In genomic region chr17:27535975-27536374, GRCh38 we compare ENCODE assay signal across 17 cellular contexts.
DNase-seq lines count a peak whose midpoint lies in the region; ATAC-seq, FAIRE-seq and TF ChIP-seq lines count a peak whose summit lies in the region.
"Had no signal": no experiment of that assay in that cellular context is flagged by ENCODE, and none has a peak within 500 bp of the region (broad histone marks: within the 10 kb centered on the region; RNA-seq: fewer than 3 reads in every experiment).

No MANE protein-coding gene starts in this region.

- POLR2A ChIA-PET in A549 (lab: Yijun Ruan, JAX) (no interaction called here), Panc1 (lab: Charles Lee) (no interaction called here)

- TF ChIP-seq POLR2A in A549 (IDR thresholded peaks at IDR 0.05; ENCODE audit: low read length), result no peak

- no peaks in the 10 kb centered on the region for H3K36me3 Mint-ChIP-seq in glutamatergic neuron (ENCODE audit: unreplicated experiment)
- no peaks in the 10 kb centered on the region for H3K36me3 Mint-ChIP-seq in osteocyte (ENCODE audit: unreplicated experiment)

- peaks cover 93% of the 10 kb centered on the region for H3K4me1 ChIP-seq in A549
- peaks cover 16% of the 10 kb centered on the region for H3K4me1 ChIP-seq in Panc1 (ENCODE audit: control insufficient read depth, insufficient read depth, low read length)

- ATAC-seq in A549, result no peak
- ATAC-seq in Panc1, result no peak
- ATAC-seq in GM18519 (IDR thresholded peaks at IDR 0.05; ENCODE audit: low FRiP score, unreplicated experiment), result no peak
- ATAC-seq in HG03108 (IDR thresholded peaks at IDR 0.05; ENCODE audit: unreplicated experiment), result no peak
- ATAC-seq: activated CD4-positive, CD25-positive, alpha-beta regulatory T cell treated with anti-CD3 and anti-CD28 coated beads, Interleukin-2, amount 50 U/mL, for 24 hours had no signal

- no peaks in the 10 kb centered on the region for H3K9me3 ChIP-seq in A549
- no peaks in the 10 kb centered on the region for H3K9me3 ChIP-seq in Panc1 (ENCODE audit: control insufficient read depth, insufficient read depth, low read depth, low read length)

- TF ChIP-seq RAD21 in A549 (conservative IDR thresholded peaks at IDR 0.05 in 1 of 2, IDR thresholded peaks at IDR 0.05 in 1 of 2), result no peak

- intact Hi-C loops in Panc1 (cut with micrococcal nuclease; ENCODE audit: unreplicated experiment), result no loop called here

- H3K4me3 ChIP-seq in A549 (no peak overlapping the region), Panc1 (ENCODE audit: low read depth in 2 of 2, low read length in 2 of 2) (no peak overlapping the region)

- H3K4me3 Mint-ChIP-seq in glutamatergic neuron (ENCODE audit: unreplicated experiment) (peak overlapping the region; percentile 16), osteocyte (ENCODE audit: unreplicated experiment) (no peak overlapping the region)
- H3K4me3 Mint-ChIP-seq: dendritic cell treated with granulocyte-macrophage colony-stimulating factor and Interleukin-4, amounts not matched to agents 40 ng/mL and 50 ng/mL, for 4 days had no signal

- 82% methylated on average over 7 of the region's 7 CpGs for WGBS in A549 (ENCODE audit: missing lambda C conversion rate)

- in situ Hi-C loops in Panc1 (cut with HindIII; ENCODE audit: low pct_unique_long_range_greater_than_20kb, low sequenced_read_pairs), result no loop called here

- H3K9me3 Mint-ChIP-seq in glutamatergic neuron (ENCODE audit: unreplicated experiment) (peaks cover 10% of the 10 kb centered on the region), osteocyte (ENCODE audit: unreplicated experiment) (no peaks in the 10 kb centered on the region)
- H3K9me3 Mint-ChIP-seq: dendritic cell treated with granulocyte-macrophage colony-stimulating factor and Interleukin-4, amounts not matched to agents 40 ng/mL and 50 ng/mL, for 4 days had no signal

- H3K4me2 ChIP-seq in A549, result peak overlapping the region; percentile 61

- DNase-seq in A549 (ENCODE audit: low read depth in 1 of 2, low spot score in 1 of 2) (no peak), Panc1 (ENCODE audit: low read depth, low spot score) (no peak), glutamatergic neuron (no peak), osteocyte (ENCODE audit: extremely low spot score, unreplicated experiment) (no peak), DMS53 treated with DMSO at 0.1 percent for 48 hours (lab: John Stamatoyannopoulos, UW; ENCODE audit: unreplicated experiment) (no peak), ecto neural progenitor cell (ENCODE audit: low spot score) (no peak)
- DNase-seq: activated T-cell treated with anti-CD3 and anti-CD28 coated beads for 4 hours; GF-D8; NCI-H526; stimulated activated CD4-positive, alpha-beta T cell treated with anti-CD3 and anti-CD28 coated beads, Interleukin-4, amount 100 ng/mL, for 4 hours; stimulated activated naive CD4-positive, alpha-beta T cell had no signal

- no peak for TF ChIP-seq CTCF in A549 (IDR thresholded peaks at IDR 0.05)
- TF ChIP-seq CTCF in Panc1 (IDR thresholded peaks at IDR 0.05), result no peak
- TF ChIP-seq CTCF in glutamatergic neuron (IDR thresholded peaks at IDR 0.05; ENCODE audit: partially characterized antibody, unreplicated experiment), result no peak
- no peak for TF ChIP-seq CTCF in osteocyte (IDR thresholded peaks at IDR 0.05)

- H3K27ac ChIP-seq in A549 (peak overlapping the region; percentile 70 to 84), Panc1 (ENCODE audit: low read length) (peak overlapping the region; percentile 31)

- no peaks in the 10 kb centered on the region for H3K27me3 ChIP-seq in Panc1 (ENCODE audit: control insufficient read depth, insufficient read depth, low read length)

- no peak for TF ChIP-seq EP300 in A549 (IDR thresholded peaks at IDR 0.05)

- no peaks in the 10 kb centered on the region for H3K36me3 ChIP-seq in Panc1 (ENCODE audit: control insufficient read depth, insufficient read depth, low read length)

- BruUV-seq in Panc1 (replicated peaks; lab: Mats Ljungman, UMichigan), result no TSS peak

- no peak for FAIRE-seq in A549 (lab: Jason Lieb, UNC)
- FAIRE-seq: GM18507, RCC 7860 had no signal

- H3K4me1 Mint-ChIP-seq in glutamatergic neuron (ENCODE audit: low read depth, unreplicated experiment), result peaks cover 62% of the 10 kb centered on the region
- peaks cover 73% of the 10 kb centered on the region for H3K4me1 Mint-ChIP-seq in osteocyte (ENCODE audit: unreplicated experiment)

- H3K27me3 Mint-ChIP-seq in glutamatergic neuron (ENCODE audit: unreplicated experiment) (peaks cover 9% of the 10 kb centered on the region), osteocyte (ENCODE audit: unreplicated experiment) (no peaks in the 10 kb centered on the region)

- no peak overlapping the region for H3K27ac Mint-ChIP-seq in glutamatergic neuron (ENCODE audit: unreplicated experiment)
- H3K27ac Mint-ChIP-seq in osteocyte (ENCODE audit: unreplicated experiment), result peak overlapping the region; percentile 48

- CTCF ChIA-PET in A549 (lab: Yijun Ruan, JAX), result interaction anchor here (1.3 to 2.6 kb wide), 5 partner anchors 17 to 186 kb away, joined by 3 to 15 read pairs (median 7); no protein-coding TSS in a partner anchor
- CTCF ChIA-PET in Panc1 (lab: Charles Lee), result no interaction called here

TF ChIP-seq in A549, 52 proteins besides CTCF, POLR2A, EP300 and RAD21:
- TF ChIP-seq EHF (CRISPR knock-in tag; IDR thresholded peaks at IDR 0.05) (no peak), RARB (CRISPR knock-in tag; IDR thresholded peaks at IDR 0.05) (no peak), PHF8 (IDR thresholded peaks at IDR 0.05; ENCODE audit: borderline replicate concordance, low read depth) (no peak), USF2 (IDR thresholded peaks at IDR 0.05) (no peak), HMGXB4 (CRISPR knock-in tag; IDR thresholded peaks at IDR 0.05; ENCODE audit: borderline replicate concordance) (no peak), MYC (IDR thresholded peaks at IDR 0.05; ENCODE audit: borderline replicate concordance, low read length) (no peak), RCOR1 (IDR thresholded peaks at IDR 0.05; ENCODE audit: low read depth, low read length) (no peak), CHD4 (IDR thresholded peaks at IDR 0.05; ENCODE audit: borderline replicate concordance) (no peak), HOXB13 (CRISPR knock-in tag; IDR thresholded peaks at IDR 0.05; ENCODE audit: low read depth) (no peak), RFX5 (IDR thresholded peaks at IDR 0.05) (no peak), JUNB (IDR thresholded peaks at IDR 0.05) (no peak)
